ENCODE assay signal across 19 cellular contexts in the genomic region with DNA sequence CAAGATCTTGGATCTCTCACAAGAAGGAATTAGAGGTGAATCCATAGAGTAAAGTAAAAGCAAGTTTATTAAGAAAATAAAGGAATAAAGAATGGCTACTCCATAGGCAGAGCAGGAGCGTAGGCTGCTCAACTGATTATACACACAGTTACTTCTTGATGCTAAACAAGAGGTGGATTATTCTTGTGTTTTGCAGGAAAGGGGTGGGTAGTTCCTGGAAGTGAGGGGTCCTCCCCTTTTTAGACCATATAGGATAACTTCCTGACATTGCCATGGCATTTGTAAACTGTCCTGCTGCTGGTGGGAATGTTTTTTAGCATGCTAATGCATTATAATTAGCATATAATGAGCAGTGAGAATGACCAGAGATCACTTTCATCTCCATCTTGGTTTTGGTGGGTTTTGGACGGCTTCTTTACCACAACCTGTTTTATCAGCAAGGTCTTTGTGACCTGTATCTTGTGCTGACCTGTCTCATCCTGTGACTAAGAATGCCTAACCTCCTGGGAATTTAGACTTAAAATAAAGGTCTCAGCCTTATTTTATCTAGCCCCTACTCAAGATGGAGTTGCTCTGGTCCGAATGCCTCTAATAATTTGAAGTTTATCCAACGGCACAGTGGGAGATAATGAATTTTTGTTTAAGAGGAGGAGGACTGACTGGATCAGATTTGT.
DNase-seq lines count a peak whose midpoint lies in the region; ATAC-seq, FAIRE-seq and TF ChIP-seq lines count a peak whose summit lies in the region.
"Had no signal": no experiment of that assay in that cellular context is flagged by ENCODE, and none has a peak within 500 bp of the region (broad histone marks: within the 10 kb centered on the region; RNA-seq: fewer than 3 reads in every experiment).

No MANE protein-coding gene starts in this region.

- no peaks in the 10 kb centered on the region for H3K9me3 ChIP-seq in HepG2 (ENCODE audit: low read length)
- no peaks in the 10 kb centered on the region for H3K9me3 ChIP-seq in right lobe of liver
- no peaks in the 10 kb centered on the region for H3K9me3 ChIP-seq in uterus
- H3K9me3 ChIP-seq: Caco-2, Peyer's patch had no signal

- H3K36me3 ChIP-seq in HepG2 (replicated peaks in 1 of 2; ENCODE audit: control insufficient read depth in 1 of 2, insufficient read depth in 2 of 2, low read length in 2 of 2) (no peaks in the 10 kb centered on the region), right lobe of liver (no peaks in the 10 kb centered on the region), bronchial epithelial cell (ENCODE audit: control insufficient read depth, insufficient read depth, low read length) (no peaks in the 10 kb centered on the region), uterus (no peaks in the 10 kb centered on the region)
- H3K36me3 ChIP-seq: Peyer's patch had no signal

- no peak for FAIRE-seq in HepG2 (lab: Jason Lieb, UNC)
- no peak for FAIRE-seq in bronchial epithelial cell (lab: Jason Lieb, UNC)
- FAIRE-seq in frontal cortex (lab: Jason Lieb, UNC): no peak
- FAIRE-seq: GM12892, H1 had no signal

- POLR2A ChIA-PET in HepG2 (lab: Yijun Ruan, JAX): no interaction called here

- TF ChIP-seq POLR2A in HepG2 (IDR thresholded peaks at IDR 0.05; ENCODE audit: insufficient read depth in 1 of 2, low read depth in 2 of 2, low read length in 2 of 2) (no peak), right lobe of liver (IDR thresholded peaks at IDR 0.05) (no peak), uterus (IDR thresholded peaks at IDR 0.05) (no peak)

- H2AFZ ChIP-seq in HepG2 (ENCODE audit: low read length): no peak overlapping the region

- no TSS peak for BruUV-seq in HepG2 (replicated peaks; lab: Mats Ljungman, UMichigan)

- no peak for TF ChIP-seq CTCF in HepG2 (CRISPR knock-in tag; IDR thresholded peaks at IDR 0.05)
- no peak for TF ChIP-seq CTCF in right lobe of liver (IDR thresholded peaks at IDR 0.05)
- no peak for TF ChIP-seq CTCF in bronchial epithelial cell (IDR thresholded peaks at IDR 0.05; ENCODE audit: insufficient read depth, low read length, severe bottlenecking)
- TF ChIP-seq CTCF in foreskin keratinocyte (conservative IDR thresholded peaks at IDR 0.05): no peak
- no peak for TF ChIP-seq CTCF in uterus (IDR thresholded peaks at IDR 0.05)

- peak overlapping the region; percentile 83; the same call in 1 of the 2 replicates for H3K4me2 ChIP-seq in HepG2 (ENCODE audit: low read depth, low read length)
- H3K4me2 ChIP-seq: KMS-11 had no signal

- TF ChIP-seq EP300 in HepG2 (IDR thresholded peaks at IDR 0.05; ENCODE audit: low read depth in 2 of 2, low read length in 2 of 2) (no peak; a peak in 1 of 4 replicates), HepG2 (CRISPR knock-in tag; IDR thresholded peaks at IDR 0.05; ENCODE audit: borderline replicate concordance) (no peak)

- CTCF ChIA-PET in HepG2 (lab: Yijun Ruan, JAX; ENCODE audit: low intra/inter-chr PET ratio, low total read pairs): no interaction called here

- no peaks in the 10 kb centered on the region for H4K20me1 ChIP-seq in HepG2 (ENCODE audit: insufficient read depth, low read length)

- H3K9ac ChIP-seq in HepG2 (ENCODE audit: insufficient read depth, low read depth, low read length): 0 out of 2 replicates have a peak overlapping the region, but pooled peaks have one; percentile 51
- H3K9ac ChIP-seq: KMS-11 had no signal

- no peak for TF ChIP-seq RAD21 in HepG2 (CRISPR knock-in tag; IDR thresholded peaks at IDR 0.05)

- H3K4me3 ChIP-seq in HepG2 (replicated peaks in 1 of 3; ENCODE audit: insufficient read depth in 1 of 3, low read depth in 2 of 3, low read length in 3 of 3) (no peak overlapping the region), right lobe of liver (no peak overlapping the region), bronchial epithelial cell (ENCODE audit: low read depth, low read length) (no peak overlapping the region), uterus (no peak overlapping the region)
- H3K4me3 ChIP-seq: Peyer's patch had no signal

- no peak for ATAC-seq in HepG2
- no peak for ATAC-seq in right lobe of liver
- ATAC-seq in foreskin keratinocyte: peak; percentile 10

- peaks cover 7% of the 10 kb centered on the region for H3K79me2 ChIP-seq in HepG2 (ENCODE audit: insufficient read depth, low read length)

- H3K27me3 ChIP-seq in HepG2 (ENCODE audit: control insufficient read depth in 1 of 2, insufficient read depth in 2 of 2, low read length in 2 of 2): no peaks in the 10 kb centered on the region
- H3K27me3 ChIP-seq in right lobe of liver: no peaks in the 10 kb centered on the region
- no peaks in the 10 kb centered on the region for H3K27me3 ChIP-seq in bronchial epithelial cell (ENCODE audit: control insufficient read depth, insufficient read depth, low read length)
- no peaks in the 10 kb centered on the region for H3K27me3 ChIP-seq in foreskin keratinocyte
- H3K27me3 ChIP-seq in uterus: no peaks in the 10 kb centered on the region
- H3K27me3 ChIP-seq: Peyer's patch had no signal

- in situ Hi-C loops in HepG2 (cut with HindIII; ENCODE audit: extremely low pct_ligation_motif_present, low pct_unique_long_range_greater_than_20kb) (no loop called here), KBM-7 (cut with MboI; ENCODE audit: low pct_unique_long_range_greater_than_20kb, low sequenced_read_pairs) (loop anchor here (10.0 kb wide), 1 partner anchor 49 kb away; no protein-coding TSS in a partner anchor)

- H3K4me1 ChIP-seq in HepG2 (ENCODE audit: insufficient read depth, low read length): peaks cover 98% of the 10 kb centered on the region
- peaks cover 0 to 51% (median 14%) of the 10 kb centered on the region in 4 donors for H3K4me1 ChIP-seq in right lobe of liver
- H3K4me1 ChIP-seq in foreskin keratinocyte: peaks cover 65% of the 10 kb centered on the region
- peaks cover 0 to 7% of the 10 kb centered on the region in 2 donors for H3K4me1 ChIP-seq in uterus
- H3K4me1 ChIP-seq: Peyer's patch had no signal

- intact Hi-C loops in HepG2 (cut with micrococcal nuclease; ENCODE audit: unreplicated experiment): no loop called here
- intact Hi-C loops in right lobe of liver (cut with DNase I): no loop called here
- intact Hi-C loops in uterus (cut with DNase I; ENCODE audit: low total_unique reads): no loop called here

- H3K27ac ChIP-seq in HepG2 (ENCODE audit: extremely low read length, insufficient read depth, low read length): peak overlapping the region; percentile 88
- H3K27ac ChIP-seq in right lobe of liver: no peak overlapping the region
- peak overlapping the region; percentile 40 for H3K27ac ChIP-seq in foreskin keratinocyte
- H3K27ac ChIP-seq in uterus: peak overlapping the region; percentile 83 to 84
- H3K27ac ChIP-seq: C4-2B, KMS-11, Peyer's patch had no signal

- DNase-seq in HepG2 (ENCODE audit: low spot score) (no peak), right lobe of liver (no peak), bronchial epithelial cell (ENCODE audit: low read depth) (peak; percentile 70), foreskin keratinocyte (no peak), uterus (no peak), KBM-7 (no peak), AG08395 (ENCODE audit: low spot score) (no peak), frontal cortex (ENCODE audit: low spot score in 2 of 2) (no peak)
- DNase-seq: Caco-2, NCI-H1048, NCI-H1436 treated with DMSO at 0.1 percent for 48 hours, NCI-H2029 treated with DMSO at 0.1 percent for 48 hours, NCI-H510A treated with DMSO at 0.1 percent for 48 hours, Peyer's patch, Right ventricle myocardium superior had no signal

- 74% methylated on average over 4 of the region's 4 CpGs for whole genome bisulfite sequencing in HepG2 (ENCODE audit: low lambda C conversion rate)
- WGBS in right lobe of liver (ENCODE audit: insufficient coverage, low coverage, low lambda C conversion rate, missing lambda C conversion rate): 70% methylated on average over 4 of the region's 4 CpGs

TF ChIP-seq in HepG2, 621 proteins besides CTCF, POLR2A, EP300 and RAD21 (continues in another document):
- TF ChIP-seq GATAD2A (CRISPR knock-in tag; IDR thresholded peaks at IDR 0.05) (peak; percentile 37; the same call in 1 of the 2 replicates), HNRNPK (IDR thresholded peaks at IDR 0.05; ENCODE audit: low read depth, low read length, poor library complexity, severe bottlenecking) (no peak)
- TF ChIP-seq, protein P1, sequence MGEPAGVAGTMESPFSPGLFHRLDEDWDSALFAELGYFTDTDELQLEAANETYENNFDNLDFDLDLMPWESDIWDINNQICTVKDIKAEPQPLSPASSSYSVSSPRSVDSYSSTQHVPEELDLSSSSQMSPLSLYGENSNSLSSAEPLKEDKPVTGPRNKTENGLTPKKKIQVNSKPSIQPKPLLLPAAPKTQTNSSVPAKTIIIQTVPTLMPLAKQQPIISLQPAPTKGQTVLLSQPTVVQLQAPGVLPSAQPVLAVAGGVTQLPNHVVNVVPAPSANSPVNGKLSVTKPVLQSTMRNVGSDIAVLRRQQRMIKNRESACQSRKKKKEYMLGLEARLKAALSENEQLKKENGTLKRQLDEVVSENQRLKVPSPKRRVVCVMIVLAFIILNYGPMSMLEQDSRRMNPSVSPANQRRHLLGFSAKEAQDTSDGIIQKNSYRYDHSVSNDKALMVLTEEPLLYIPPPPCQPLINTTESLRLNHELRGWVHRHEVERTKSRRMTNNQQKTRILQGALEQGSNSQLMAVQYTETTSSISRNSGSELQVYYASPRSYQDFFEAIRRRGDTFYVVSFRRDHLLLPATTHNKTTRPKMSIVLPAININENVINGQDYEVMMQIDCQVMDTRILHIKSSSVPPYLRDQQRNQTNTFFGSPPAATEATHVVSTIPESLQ (CRISPR knock-in tag; conservative IDR thresholded peaks at IDR 0.05): no peak

Comparison
In these comparisons a context has a peak if more than half of its experiments do, and no peak if none do; other contexts are left out.
1. H3K27ac ChIP-seq: peak in HepG2 (single experiment), foreskin keratinocyte (single experiment) and uterus (2 of 2); none in right lobe of liver (0 of 3).